In genomic region chr6:32906539-32906938, GRCh38 we compare ENCODE assay signal across 1 cellular context.
TF ChIP-seq lines count a peak whose summit lies in the region.

No MANE protein-coding gene starts in this region.

TF ChIP-seq in SK-N-SH treated with all-trans-retinoic acid at 6 μM for 48 hours, 23 proteins besides CTCF, POLR2A, EP300 and RAD21:
- TF ChIP-seq SNAI2 (CRISPR knock-in tag; IDR thresholded peaks at IDR 0.05) (no peak), ZC3H10 (CRISPR knock-in tag; IDR thresholded peaks at IDR 0.05) (no peak), ISL1 (CRISPR knock-in tag; IDR thresholded peaks at IDR 0.05) (no peak), PPARA (CRISPR knock-in tag; IDR thresholded peaks at IDR 0.05; ENCODE audit: borderline replicate concordance) (no peak), CSDC2 (CRISPR knock-in tag; IDR thresholded peaks at IDR 0.05) (no peak), POU6F1 (CRISPR knock-in tag; IDR thresholded peaks at IDR 0.05; ENCODE audit: borderline replicate concordance, low read depth) (no peak), ESRRG (CRISPR knock-in tag; IDR thresholded peaks at IDR 0.05) (no peak), TCF4 (CRISPR knock-in tag; IDR thresholded peaks at IDR 0.05; ENCODE audit: borderline replicate concordance) (no peak), TSHZ2 (CRISPR knock-in tag; IDR thresholded peaks at IDR 0.05) (no peak), ZNF565 (CRISPR knock-in tag; conservative IDR thresholded peaks at IDR 0.05; ENCODE audit: low read depth) (no peak), BACH2 (CRISPR knock-in tag; IDR thresholded peaks at IDR 0.05; ENCODE audit: borderline replicate concordance) (no peak), ZFP3 (CRISPR knock-in tag; IDR thresholded peaks at IDR 0.05) (no peak), CSRNP3 (CRISPR knock-in tag; IDR thresholded peaks at IDR 0.05) (no peak), GLIS3 (CRISPR knock-in tag; IDR thresholded peaks at IDR 0.05) (no peak), PATZ1 (CRISPR knock-in tag; IDR thresholded peaks at IDR 0.05; ENCODE audit: borderline replicate concordance) (no peak), TOX (CRISPR knock-in tag; IDR thresholded peaks at IDR 0.05; ENCODE audit: borderline replicate concordance) (no peak), CREB5 (CRISPR knock-in tag; IDR thresholded peaks at IDR 0.05; ENCODE audit: low read depth) (no peak), OSR1 (CRISPR knock-in tag; IDR thresholded peaks at IDR 0.05) (no peak)
